Comparison of ENCODE assay signal across 11 cellular contexts in genomic region chr16:79602615-79603014, GRCh38. TPM values are rescaled to one million over a fixed set of nuclear protein-coding genes. Genes with fewer than 3 reads are reported as not detected.
A peak's percentile ranks its signal among the peaks of the same experiment; 100 is the strongest.
DNase-seq lines count a peak whose midpoint lies in the region; ATAC-seq and TF ChIP-seq lines count a peak whose summit lies in the region.
"Had no signal": no experiment of that assay in that cellular context is flagged by ENCODE, and none has a peak within 500 bp of the region (broad histone marks: within the 10 kb centered on the region; RNA-seq: fewer than 3 reads in every experiment).

No MANE protein-coding gene starts in this region.

- intact Hi-C loops in heart left ventricle (cut with DNase I): loop anchor here (1.0 to 10.0 kb wide), 19 partner anchors 162 to 1488 kb away; no protein-coding TSS in a partner anchor
- intact Hi-C loops in Right ventricle myocardium superior (cut with DNase I): loop anchor here (5.0 to 10.0 kb wide), 2 partner anchors 1100 to 1478 kb away; no protein-coding TSS in a partner anchor
- intact Hi-C loops in dendritic cell treated with granulocyte-macrophage colony-stimulating factor and Interleukin-4, amounts not matched to agents 40 ng/mL and 50 ng/mL, for 4 days (cut with micrococcal nuclease): loop anchor here (1.0 to 10.0 kb wide), 8 partner anchors 172 to 1100 kb away; no protein-coding TSS in a partner anchor
- intact Hi-C loops in naive thymus-derived CD4-positive, alpha-beta T cell (cut with micrococcal nuclease): loop anchor here (1.0 to 10.0 kb wide), 19 partner anchors 16 to 1480 kb away; partner anchors contain the start of genes CDYL2 (in 2 of the 2), CENPN (in 1 of the 2), CMC2 (in 1 of the 2) and DYNLRB2 (in 1 of the 2)
- intact Hi-C loops in upper lobe of right lung (cut with DNase I): no loop called here

- H3K4me3 ChIP-seq in heart left ventricle (peak overlapping the region in 8 of 12 donors; percentile 62 to 84 (median 74)), upper lobe of right lung (peak overlapping the region; percentile 77)
- no peak overlapping the region for H3K4me3 ChIP-seq in naive thymus-derived CD4-positive, alpha-beta T cell (ENCODE audit: low read length)

- peaks cover 20% of the 10 kb centered on the region for H3K27me3 Mint-ChIP-seq in dendritic cell treated with granulocyte-macrophage colony-stimulating factor and Interleukin-4, amounts not matched to agents 40 ng/mL and 50 ng/mL, for 4 days
- H3K27me3 Mint-ChIP-seq in naive thymus-derived CD4-positive, alpha-beta T cell: peaks cover 15 to 25% (median 20%) of the 10 kb centered on the region in 5 donors
- H3K27me3 Mint-ChIP-seq in HFFc6 (ENCODE audit: insufficient read depth): peaks cover 18% of the 10 kb centered on the region

- H3K36me3 Mint-ChIP-seq in dendritic cell treated with granulocyte-macrophage colony-stimulating factor and Interleukin-4, amounts not matched to agents 40 ng/mL and 50 ng/mL, for 4 days (ENCODE audit: low read depth): peaks cover 57% of the 10 kb centered on the region
- peaks cover 0 to 16% (median 0%) of the 10 kb centered on the region in 5 donors for H3K36me3 Mint-ChIP-seq in naive thymus-derived CD4-positive, alpha-beta T cell
- no peaks in the 10 kb centered on the region for H3K36me3 Mint-ChIP-seq in HFFc6 (ENCODE audit: low read depth)

- peak overlapping the region; percentile 95 for H3K4me3 Mint-ChIP-seq in dendritic cell treated with granulocyte-macrophage colony-stimulating factor and Interleukin-4, amounts not matched to agents 40 ng/mL and 50 ng/mL, for 4 days
- H3K4me3 Mint-ChIP-seq in naive thymus-derived CD4-positive, alpha-beta T cell: peak overlapping the region in 9 of 10 donors; percentile 64 to 98 (median 93)
- H3K4me3 Mint-ChIP-seq in HFFc6: no peak overlapping the region

- POLR2A ChIA-PET in naive thymus-derived CD4-positive, alpha-beta T cell (lab: Charles Lee): interaction anchor here (0.6 kb wide), 1 partner anchor 38 kb away, joined by 6 read pairs; no protein-coding TSS in a partner anchor

- H3K4me1 Mint-ChIP-seq in dendritic cell treated with granulocyte-macrophage colony-stimulating factor and Interleukin-4, amounts not matched to agents 40 ng/mL and 50 ng/mL, for 4 days (ENCODE audit: low read depth): peaks cover 39% of the 10 kb centered on the region
- peaks cover 6 to 49% (median 27%) of the 10 kb centered on the region in 7 donors for H3K4me1 Mint-ChIP-seq in naive thymus-derived CD4-positive, alpha-beta T cell
- peaks cover 17% of the 10 kb centered on the region; the same call in 1 of the 2 replicates for H3K4me1 Mint-ChIP-seq in HFFc6 (ENCODE audit: low read depth)

- H3K36me3 ChIP-seq in heart left ventricle (no peaks in the 10 kb centered on the region), upper lobe of right lung (no peaks in the 10 kb centered on the region)
- H3K36me3 ChIP-seq in naive thymus-derived CD4-positive, alpha-beta T cell (ENCODE audit: control insufficient read depth in 2 of 3, insufficient read depth in 3 of 3, low read length in 3 of 3): no peaks in the 10 kb centered on the region
- H3K36me3 ChIP-seq: SJSA1 had no signal

- ATAC-seq in heart left ventricle: no peak
- no peak for ATAC-seq in Right ventricle myocardium superior (ENCODE audit: poor library complexity)
- ATAC-seq in naive thymus-derived CD4-positive, alpha-beta T cell: no peak
- ATAC-seq in upper lobe of right lung: no peak
- no peak for ATAC-seq in HG03521 (IDR thresholded peaks at IDR 0.05; ENCODE audit: unreplicated experiment)
- ATAC-seq in HG03025 (IDR thresholded peaks at IDR 0.05; ENCODE audit: low FRiP score, unreplicated experiment): no peak

- no peaks in the 10 kb centered on the region for H3K9me3 Mint-ChIP-seq in dendritic cell treated with granulocyte-macrophage colony-stimulating factor and Interleukin-4, amounts not matched to agents 40 ng/mL and 50 ng/mL, for 4 days
- peaks cover 0 to 3% (median 0%) of the 10 kb centered on the region in 11 donors for H3K9me3 Mint-ChIP-seq in naive thymus-derived CD4-positive, alpha-beta T cell
- no peaks in the 10 kb centered on the region for H3K9me3 Mint-ChIP-seq in HFFc6

- H3K9me3 ChIP-seq in heart left ventricle (no peaks in the 10 kb centered on the region), upper lobe of right lung (no peaks in the 10 kb centered on the region)
- H3K9me3 ChIP-seq in naive thymus-derived CD4-positive, alpha-beta T cell (ENCODE audit: control insufficient read depth in 2 of 3, low read length in 3 of 3): no peaks in the 10 kb centered on the region
- H3K9me3 ChIP-seq: SJSA1 had no signal

- no peak for TF ChIP-seq POLR2A in heart left ventricle (IDR thresholded peaks at IDR 0.05)

- peak overlapping the region; percentile 94 for H3K27ac Mint-ChIP-seq in dendritic cell treated with granulocyte-macrophage colony-stimulating factor and Interleukin-4, amounts not matched to agents 40 ng/mL and 50 ng/mL, for 4 days
- H3K27ac Mint-ChIP-seq in naive thymus-derived CD4-positive, alpha-beta T cell: peak overlapping the region in 5 of 9 donors; percentile 26 to 98 (median 80)
- H3K27ac Mint-ChIP-seq in HFFc6: no peak overlapping the region

- CTCF ChIA-PET in naive thymus-derived CD4-positive, alpha-beta T cell (lab: Charles Lee): interaction anchor here (0.6 to 1.3 kb wide), 9 partner anchors 11 to 1211 kb away, joined by 3 to 8 read pairs (median 3); no protein-coding TSS in a partner anchor

- DNase-seq in heart left ventricle: no peak
- DNase-seq in Right ventricle myocardium superior: no peak
- no peak for DNase-seq in naive thymus-derived CD4-positive, alpha-beta T cell
- DNase-seq in upper lobe of right lung: no peak
- no peak for DNase-seq in HFFc6
- DNase-seq: NCI-H1436 treated with DMSO at 0.1 percent for 48 hours had no signal

- H3K27me3 ChIP-seq in heart left ventricle: no peaks in the 10 kb centered on the region
- no peaks in the 10 kb centered on the region for H3K27me3 ChIP-seq in naive thymus-derived CD4-positive, alpha-beta T cell (ENCODE audit: control insufficient read depth in 2 of 2, insufficient read depth in 2 of 2, low read length in 2 of 2)
- H3K27me3 ChIP-seq in upper lobe of right lung: no peaks in the 10 kb centered on the region
- H3K27me3 ChIP-seq: SJSA1 had no signal

- 32 to 44% (median 38%) methylated on average over 5 of the region's 5 CpGs for WGBS in heart left ventricle, 4 donors

- H3K4me1 ChIP-seq in heart left ventricle (peaks cover 0 to 15% (median 2%) of the 10 kb centered on the region in 12 donors), upper lobe of right lung (peaks cover 7% of the 10 kb centered on the region)
- peaks cover 4 to 7% of the 10 kb centered on the region in 2 donors for H3K4me1 ChIP-seq in naive thymus-derived CD4-positive, alpha-beta T cell (ENCODE audit: control insufficient read depth in 2 of 2, insufficient read depth in 2 of 2, low read length in 2 of 2)

- no peak for TF ChIP-seq CTCF in heart left ventricle (IDR thresholded peaks at IDR 0.05)
- no peak for TF ChIP-seq CTCF in upper lobe of right lung (IDR thresholded peaks at IDR 0.05)
- no peak for TF ChIP-seq CTCF in HFFc6 (IDR thresholded peaks at IDR 0.05)

- H3K27ac ChIP-seq in heart left ventricle (peak overlapping the region in 3 of 12 donors; percentile 15 to 96 (median 88)), upper lobe of right lung (peak overlapping the region; percentile 30)
- no peak overlapping the region for H3K27ac ChIP-seq in naive thymus-derived CD4-positive, alpha-beta T cell (ENCODE audit: low read depth, low read length)
- H3K27ac ChIP-seq: C4-2B, SJSA1 had no signal

RNA-seq across cellular contexts. Expression of gene MAF, which starts 2.1 kb away (rescaled TPM):
- total RNA-seq in heart left ventricle (10 to 100 TPM in 6 of 9 donors, 1 to 10 TPM in 3; 7.5 to 59.0 (median 13.2) TPM), Right ventricle myocardium superior (19.6 TPM), upper lobe of right lung (66.4 TPM)
- polyA plus RNA-seq in heart left ventricle: 1 to 10 TPM; 2.8 to 3.0 TPM
- total RNA-seq in naive thymus-derived CD4-positive, alpha-beta T cell: 10 to 100 TPM in 2 of 5 experiments, 1 to 10 TPM in 3; 5.4 to 54.6 (median 7.9) TPM
- polyA plus RNA-seq in naive thymus-derived CD4-positive, alpha-beta T cell: under 1 TPM; 0.06 to 0.08 TPM
- total RNA-seq in HFFc6 (2021; fragmentation: NEBNext Ultra II Directional; extraction: Animal tissue kit (Norgen Biotek cat#: 25700)): not detected

Comparison
In these comparisons a context has a peak if more than half of its experiments do, and no peak if none do; other contexts are left out.
1. RNA of gene MAF, which starts 2.1 kb away (total RNA-seq): 66.4 TPM in upper lobe of right lung (single experiment), 19.6 TPM in Right ventricle myocardium superior (single experiment), 7.5 to 59.0 TPM in heart left ventricle and 5.4 to 54.6 TPM in naive thymus-derived CD4-positive, alpha-beta T cell; not detected in HFFc6; every median in the first group is over 4 times any median in the second.